9 cellular contexts compared by ENCODE assay signal in the genomic region with DNA sequence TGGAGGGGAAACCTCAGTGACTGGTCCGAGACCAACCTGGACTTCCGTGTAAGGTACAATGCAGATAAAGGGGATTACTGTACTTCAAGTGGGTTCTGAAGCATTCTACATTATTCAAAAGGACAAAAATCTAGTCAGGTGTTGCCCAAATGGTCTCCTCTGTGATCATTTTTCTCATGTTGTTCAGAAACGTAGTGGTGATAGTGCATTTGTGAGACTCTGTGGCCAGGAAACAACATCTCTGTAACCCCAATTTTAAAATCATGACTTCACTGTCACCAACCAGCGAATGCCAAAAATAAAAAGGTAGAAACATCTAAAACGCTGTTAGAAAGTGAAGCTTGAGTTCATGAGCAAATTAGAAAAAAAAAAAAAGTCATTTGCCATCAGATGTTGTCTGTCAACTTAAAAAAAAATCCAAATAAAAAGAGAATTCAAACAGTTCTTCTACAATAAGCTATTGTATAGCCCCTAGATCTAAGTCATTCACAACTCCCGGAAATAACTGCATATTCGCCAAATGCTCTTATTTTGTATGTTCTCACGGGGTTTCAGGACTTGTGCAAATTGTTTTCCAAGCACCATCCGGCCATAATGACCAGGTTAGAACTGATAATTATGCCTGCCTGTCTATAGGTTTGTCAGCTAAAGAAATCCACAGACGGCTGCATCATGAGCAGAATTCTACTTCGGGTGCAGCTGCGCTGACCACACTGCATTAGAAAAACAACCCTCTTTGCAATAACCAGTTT.
A peak's percentile ranks its signal among the peaks of the same experiment; 100 is the strongest.
DNase-seq lines count a peak whose midpoint lies in the region; ATAC-seq lines count a peak whose summit lies in the region.
"Had no signal": no experiment of that assay in that cellular context is flagged by ENCODE, and none has a peak within 500 bp of the region (broad histone marks: within the 10 kb centered on the region; RNA-seq: fewer than 3 reads in every experiment).

No MANE protein-coding gene starts in this region.

- H3K27ac Mint-ChIP-seq in naive thymus-derived CD8-positive, alpha-beta T cell, result peak overlapping the region; percentile 96 to 98 (median 97)

- ATAC-seq in GM18517 (IDR thresholded peaks at IDR 0.05; ENCODE audit: unreplicated experiment), result peak; percentile 59
- peak; percentile 69 for ATAC-seq in HG02642 (IDR thresholded peaks at IDR 0.05; ENCODE audit: poor library complexity, unreplicated experiment)
- ATAC-seq in naive thymus-derived CD8-positive, alpha-beta T cell, result peak; percentile 45 to 59

- peak overlapping the region; percentile 76 to 91 (median 86) for H3K4me3 Mint-ChIP-seq in naive thymus-derived CD8-positive, alpha-beta T cell
- H3K4me3 Mint-ChIP-seq: neural crest cell had no signal

- peaks cover 50 to 97% (median 94%) of the 10 kb centered on the region in 4 donors for H3K4me1 Mint-ChIP-seq in naive thymus-derived CD8-positive, alpha-beta T cell

- POLR2A ChIA-PET in naive thymus-derived CD8-positive, alpha-beta T cell (lab: Charles Lee), result interaction anchor here (0.6 to 8.6 kb wide), 19 partner anchors 9 to 462 kb away, joined by 3 to 153 read pairs (median 6); a partner anchor contains a TSS

- peak; percentile 70 for DNase-seq in RPMI8226
- peak in 6 of 10 donors; percentile 23 to 72 (median 57) for DNase-seq in naive thymus-derived CD8-positive, alpha-beta T cell
- DNase-seq in NCI-H1694 treated with DMSO at 0.1 percent for 48 hours (lab: John Stamatoyannopoulos, UW), result no peak
- DNase-seq in cortex of kidney (lab: John Stamatoyannopoulos, UW), result no peak
- DNase-seq in effector CD8-positive, alpha-beta T cell (lab: John Stamatoyannopoulos, UW), result no peak
- DNase-seq in posterior vena cava (ENCODE audit: low spot score), result no peak

- peaks cover 0 to 5% (median 0%) of the 10 kb centered on the region in 3 donors for H3K36me3 Mint-ChIP-seq in naive thymus-derived CD8-positive, alpha-beta T cell

- H3K9me3 Mint-ChIP-seq in naive thymus-derived CD8-positive, alpha-beta T cell, result no peaks in the 10 kb centered on the region
- H3K9me3 Mint-ChIP-seq: neural crest cell had no signal

- no peaks in the 10 kb centered on the region for H3K27me3 Mint-ChIP-seq in naive thymus-derived CD8-positive, alpha-beta T cell

- intact Hi-C loops in posterior vena cava (cut with DNase I), result no loop called here

Comparison
In these comparisons a context has a peak if more than half of its experiments do, and no peak if none do; other contexts are left out.
1. DNase-seq: peak in RPMI8226 (single experiment) and naive thymus-derived CD8-positive, alpha-beta T cell (6 of 10); none in NCI-H1694 treated with DMSO at 0.1 percent for 48 hours (single experiment), cortex of kidney (single experiment), effector CD8-positive, alpha-beta T cell (single experiment) and posterior vena cava (single experiment).
2. Peak in every context shown above with its lines, with median percentiles within 50 percentile points of each other: ATAC-seq.